In the genomic region with DNA sequence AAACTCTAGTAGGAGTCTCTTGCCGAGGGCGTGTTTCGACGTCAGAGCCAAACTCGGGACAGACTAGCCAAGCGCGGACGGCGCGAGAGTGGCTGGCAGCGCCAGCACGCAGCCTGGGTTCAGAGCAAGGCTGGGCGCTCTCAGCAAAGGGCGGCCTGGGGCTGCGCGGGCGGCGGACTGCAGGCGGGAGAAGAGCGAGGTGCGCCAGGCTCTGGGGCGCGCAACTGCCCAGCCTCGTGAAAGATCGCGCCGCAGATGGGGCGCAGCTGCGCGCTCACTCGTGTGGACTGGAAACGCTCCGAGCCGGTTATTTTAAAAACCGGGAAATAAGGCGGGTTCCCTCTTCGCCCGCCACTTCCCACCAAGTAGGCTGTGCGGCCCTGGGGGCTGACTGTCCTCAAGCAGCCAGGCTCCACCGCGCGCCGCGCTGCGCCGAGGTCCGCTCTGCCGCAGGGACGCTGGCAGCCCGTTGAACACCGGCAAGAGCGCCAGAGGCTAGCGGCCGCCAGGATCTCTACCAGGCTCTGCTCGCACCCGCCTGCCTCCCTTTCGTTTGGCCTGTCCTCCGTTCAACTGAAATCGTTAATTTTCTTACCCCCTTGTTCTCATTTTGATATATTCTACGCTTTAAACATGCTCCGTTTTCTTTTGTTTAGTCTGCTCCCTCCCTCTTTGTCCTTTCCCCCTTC, we compare ENCODE assay signal across 1 cellular context.
TF ChIP-seq lines count a peak whose summit lies in the region.

No MANE protein-coding gene starts in this region.

TF ChIP-seq in SK-N-SH, 30 proteins besides CTCF, POLR2A, EP300 and RAD21 (continued from another document):
- TF ChIP-seq, protein P1, sequence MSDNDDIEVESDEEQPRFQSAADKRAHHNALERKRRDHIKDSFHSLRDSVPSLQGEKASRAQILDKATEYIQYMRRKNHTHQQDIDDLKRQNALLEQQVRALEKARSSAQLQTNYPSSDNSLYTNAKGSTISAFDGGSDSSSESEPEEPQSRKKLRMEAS (IDR thresholded peaks at IDR 0.05; ENCODE audit: low read depth) = no peak
- TF ChIP-seq TCF12 (IDR thresholded peaks at IDR 0.05) (no peak), RFX5 (IDR thresholded peaks at IDR 0.05; ENCODE audit: low read length) (no peak), TAF1 (IDR thresholded peaks at IDR 0.05; ENCODE audit: borderline replicate concordance, low read depth, low read length) (no peak), FOXM1 (IDR thresholded peaks at IDR 0.05; ENCODE audit: low read depth) (no peak), JUND (IDR thresholded peaks at IDR 0.05) (no peak), ELF1 (IDR thresholded peaks at IDR 0.05) (no peak), NRF1 (IDR thresholded peaks at IDR 0.05; ENCODE audit: low read depth, low read length) (no peak), YY1 (IDR thresholded peaks at IDR 0.05; ENCODE audit: low read depth) (no peak), SMC3 (IDR thresholded peaks at IDR 0.05; ENCODE audit: low read depth, low read length) (no peak)
- TF ChIP-seq, protein P2, sequence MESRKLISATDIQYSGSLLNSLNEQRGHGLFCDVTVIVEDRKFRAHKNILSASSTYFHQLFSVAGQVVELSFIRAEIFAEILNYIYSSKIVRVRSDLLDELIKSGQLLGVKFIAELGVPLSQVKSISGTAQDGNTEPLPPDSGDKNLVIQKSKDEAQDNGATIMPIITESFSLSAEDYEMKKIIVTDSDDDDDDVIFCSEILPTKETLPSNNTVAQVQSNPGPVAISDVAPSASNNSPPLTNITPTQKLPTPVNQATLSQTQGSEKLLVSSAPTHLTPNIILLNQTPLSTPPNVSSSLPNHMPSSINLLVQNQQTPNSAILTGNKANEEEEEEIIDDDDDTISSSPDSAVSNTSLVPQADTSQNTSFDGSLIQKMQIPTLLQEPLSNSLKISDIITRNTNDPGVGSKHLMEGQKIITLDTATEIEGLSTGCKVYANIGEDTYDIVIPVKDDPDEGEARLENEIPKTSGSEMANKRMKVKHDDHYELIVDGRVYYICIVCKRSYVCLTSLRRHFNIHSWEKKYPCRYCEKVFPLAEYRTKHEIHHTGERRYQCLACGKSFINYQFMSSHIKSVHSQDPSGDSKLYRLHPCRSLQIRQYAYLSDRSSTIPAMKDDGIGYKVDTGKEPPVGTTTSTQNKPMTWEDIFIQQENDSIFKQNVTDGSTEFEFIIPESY (IDR thresholded peaks at IDR 0.05; ENCODE audit: borderline replicate concordance, low read depth) = no peak
- TF ChIP-seq, protein P3, sequence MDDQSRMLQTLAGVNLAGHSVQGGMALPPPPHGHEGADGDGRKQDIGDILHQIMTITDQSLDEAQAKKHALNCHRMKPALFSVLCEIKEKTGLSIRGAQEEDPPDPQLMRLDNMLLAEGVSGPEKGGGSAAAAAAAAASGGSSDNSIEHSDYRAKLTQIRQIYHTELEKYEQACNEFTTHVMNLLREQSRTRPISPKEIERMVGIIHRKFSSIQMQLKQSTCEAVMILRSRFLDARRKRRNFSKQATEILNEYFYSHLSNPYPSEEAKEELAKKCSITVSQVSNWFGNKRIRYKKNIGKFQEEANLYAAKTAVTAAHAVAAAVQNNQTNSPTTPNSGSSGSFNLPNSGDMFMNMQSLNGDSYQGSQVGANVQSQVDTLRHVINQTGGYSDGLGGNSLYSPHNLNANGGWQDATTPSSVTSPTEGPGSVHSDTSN (IDR thresholded peaks at IDR 0.05) = no peak
- TF ChIP-seq, protein P4, sequence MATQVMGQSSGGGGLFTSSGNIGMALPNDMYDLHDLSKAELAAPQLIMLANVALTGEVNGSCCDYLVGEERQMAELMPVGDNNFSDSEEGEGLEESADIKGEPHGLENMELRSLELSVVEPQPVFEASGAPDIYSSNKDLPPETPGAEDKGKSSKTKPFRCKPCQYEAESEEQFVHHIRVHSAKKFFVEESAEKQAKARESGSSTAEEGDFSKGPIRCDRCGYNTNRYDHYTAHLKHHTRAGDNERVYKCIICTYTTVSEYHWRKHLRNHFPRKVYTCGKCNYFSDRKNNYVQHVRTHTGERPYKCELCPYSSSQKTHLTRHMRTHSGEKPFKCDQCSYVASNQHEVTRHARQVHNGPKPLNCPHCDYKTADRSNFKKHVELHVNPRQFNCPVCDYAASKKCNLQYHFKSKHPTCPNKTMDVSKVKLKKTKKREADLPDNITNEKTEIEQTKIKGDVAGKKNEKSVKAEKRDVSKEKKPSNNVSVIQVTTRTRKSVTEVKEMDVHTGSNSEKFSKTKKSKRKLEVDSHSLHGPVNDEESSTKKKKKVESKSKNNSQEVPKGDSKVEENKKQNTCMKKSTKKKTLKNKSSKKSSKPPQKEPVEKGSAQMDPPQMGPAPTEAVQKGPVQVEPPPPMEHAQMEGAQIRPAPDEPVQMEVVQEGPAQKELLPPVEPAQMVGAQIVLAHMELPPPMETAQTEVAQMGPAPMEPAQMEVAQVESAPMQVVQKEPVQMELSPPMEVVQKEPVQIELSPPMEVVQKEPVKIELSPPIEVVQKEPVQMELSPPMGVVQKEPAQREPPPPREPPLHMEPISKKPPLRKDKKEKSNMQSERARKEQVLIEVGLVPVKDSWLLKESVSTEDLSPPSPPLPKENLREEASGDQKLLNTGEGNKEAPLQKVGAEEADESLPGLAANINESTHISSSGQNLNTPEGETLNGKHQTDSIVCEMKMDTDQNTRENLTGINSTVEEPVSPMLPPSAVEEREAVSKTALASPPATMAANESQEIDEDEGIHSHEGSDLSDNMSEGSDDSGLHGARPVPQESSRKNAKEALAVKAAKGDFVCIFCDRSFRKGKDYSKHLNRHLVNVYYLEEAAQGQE (IDR thresholded peaks at IDR 0.05; ENCODE audit: low read depth, low read length) = no peak
- TF ChIP-seq, protein P5, sequence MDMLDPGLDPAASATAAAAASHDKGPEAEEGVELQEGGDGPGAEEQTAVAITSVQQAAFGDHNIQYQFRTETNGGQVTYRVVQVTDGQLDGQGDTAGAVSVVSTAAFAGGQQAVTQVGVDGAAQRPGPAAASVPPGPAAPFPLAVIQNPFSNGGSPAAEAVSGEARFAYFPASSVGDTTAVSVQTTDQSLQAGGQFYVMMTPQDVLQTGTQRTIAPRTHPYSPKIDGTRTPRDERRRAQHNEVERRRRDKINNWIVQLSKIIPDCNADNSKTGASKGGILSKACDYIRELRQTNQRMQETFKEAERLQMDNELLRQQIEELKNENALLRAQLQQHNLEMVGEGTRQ (IDR thresholded peaks at IDR 0.05; ENCODE audit: borderline replicate concordance, low read depth, low read length) = no peak
TF ChIP-seq in SK-N-SH: peak in this region for 0.
